Comparison of ENCODE assay signal across 21 cellular contexts in the genomic region with DNA sequence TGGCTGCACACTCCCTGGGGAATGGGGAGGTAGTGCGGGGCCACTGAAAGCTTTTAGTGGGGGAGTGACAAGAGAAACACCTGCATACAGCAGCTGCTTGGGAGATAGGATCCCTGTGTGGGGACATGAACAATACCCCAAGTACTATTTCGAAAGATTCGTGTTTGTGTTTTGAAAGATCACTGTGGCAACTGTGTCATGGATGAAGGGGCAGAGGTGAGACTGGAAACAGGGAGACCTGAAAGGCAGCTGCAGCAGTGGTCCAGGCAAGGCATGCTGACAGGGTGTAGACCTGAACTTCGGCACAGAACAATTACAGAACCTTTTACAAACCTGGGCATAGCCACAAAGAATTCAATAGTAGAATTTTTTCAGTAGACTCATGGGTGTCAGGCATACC. TPM values are rescaled to one million over a fixed set of nuclear protein-coding genes. Genes with fewer than 3 reads are reported as not detected.
DNase-seq lines count a peak whose midpoint lies in the region; TF ChIP-seq lines count a peak whose summit lies in the region.
"Had no signal": no experiment of that assay in that cellular context is flagged by ENCODE, and none has a peak within 500 bp of the region (broad histone marks: within the 10 kb centered on the region; RNA-seq: fewer than 3 reads in every experiment).

No MANE protein-coding gene starts in this region.

- no peak overlapping the region for H4K91ac ChIP-seq in neuronal stem cell (ENCODE audit: low read depth, low read length, poor library complexity)

- no peak overlapping the region for H3K14ac ChIP-seq in neuronal stem cell (ENCODE audit: low read length)

- TF ChIP-seq EP300 in SK-N-SH (IDR thresholded peaks at IDR 0.05; ENCODE audit: borderline replicate concordance in 1 of 2, low read depth in 1 of 2, low read length in 1 of 2) = no peak

- H4K20me1 ChIP-seq in OCI-LY7 (ENCODE audit: insufficient read depth, low read length) (no peaks in the 10 kb centered on the region), SK-N-SH (ENCODE audit: insufficient read depth) (no peaks in the 10 kb centered on the region)

- H3K4me3 ChIP-seq in OCI-LY7 (ENCODE audit: low read depth, low read length, poor library complexity, severe bottlenecking) (peak overlapping the region; percentile 26), neuronal stem cell (ENCODE audit: low read length in 2 of 2) (no peak overlapping the region), SK-N-SH (ENCODE audit: low read depth in 2 of 2, low read length in 1 of 2) (no peak overlapping the region)
- H3K4me3 ChIP-seq: A549; adrenal gland; BLaER1 treated with 17β-estradiol and CSF1 and Interleukin-3, amounts not matched to agents 10 nM and 100 nM; gastrocnemius medialis; sigmoid colon; SJCRH30; upper lobe of right lung had no signal

- no CpG with 5 or more reads among the region's 4 CpGs for WGBS in neuronal stem cell (ENCODE audit: extremely low coverage in 2 of 2, insufficient read length in 2 of 2, insufficient replicate concordance in 1 of 2), 2 donors
- WGBS in SK-N-SH (ENCODE audit: low lambda C conversion rate) = 66% methylated on average over 4 of the region's 4 CpGs

- POLR2A ChIA-PET in OCI-LY7 (lab: Charles Lee) = interaction anchor here (0.6 to 29.0 kb wide), 11 partner anchors 9 to 572 kb away, joined by 3 to 760 read pairs (median 4); a partner anchor contains a TSS
- POLR2A ChIA-PET in GM10248 (lab: Yijun Ruan, JAX) = no interaction called here
- POLR2A ChIA-PET in SK-N-SH (lab: Yijun Ruan, JAX) = no interaction called here

- H2AFZ ChIP-seq in OCI-LY7 (ENCODE audit: low read length) (no peak overlapping the region), neuronal stem cell (ENCODE audit: low read length) (no peak overlapping the region), SK-N-SH (ENCODE audit: low read depth) (no peak overlapping the region)

- DNase-seq in NCI-H187 (lab: John Stamatoyannopoulos, UW) (peak; percentile 10 to 12), NCI-H187 treated with DMSO at 0.1 percent for 48 hours (lab: John Stamatoyannopoulos, UW) (no peak), NCI-H146 treated with DMSO at 0.1 percent for 48 hours (lab: John Stamatoyannopoulos, UW; ENCODE audit: unreplicated experiment) (peak; percentile 55), OCI-LY7 (ENCODE audit: low spot score) (peak; percentile 83), neuronal stem cell (ENCODE audit: low spot score) (no peak), midbrain (lab: John Stamatoyannopoulos, UW) (no peak), GM10248 (ENCODE audit: extremely low spot score) (no peak), SK-N-SH (no peak)
- DNase-seq: activated CD4-positive, CD25-positive, alpha-beta regulatory T cell; activated effector memory CD4-positive, alpha-beta T cell treated with anti-CD3 and anti-CD28 coated beads, Interleukin-2, amount 50 U/mL, for 16 hours; DMS79; gastrocnemius medialis; NCI-H446; occipital lobe; sigmoid colon; SJCRH30; stimulated activated naive CD8-positive, alpha-beta T cell treated with anti-CD3 and anti-CD28 coated beads, Interleukin-15, amount 100 ng/mL, for 72 hours; upper lobe of right lung had no signal

- H3K4ac ChIP-seq in neuronal stem cell (ENCODE audit: low read length) = no peak overlapping the region

- H2BK5ac ChIP-seq in neuronal stem cell (ENCODE audit: low read length) = no peak overlapping the region

- H3K4me1 ChIP-seq in OCI-LY7 (ENCODE audit: insufficient read depth, low read length, poor library complexity, severe bottlenecking) (peaks cover 100% of the 10 kb centered on the region), neuronal stem cell (ENCODE audit: control insufficient read depth in 2 of 2, insufficient read depth in 1 of 2, low read depth in 1 of 2, low read length in 2 of 2) (no peaks in the 10 kb centered on the region), SK-N-SH (ENCODE audit: control insufficient read depth in 1 of 2, insufficient read depth in 2 of 2, low read depth in 1 of 2, low read length in 1 of 2) (peaks cover 0 to 6% of the 10 kb centered on the region in 2 experiments; a peak in 1 of 4 replicates)
- H3K4me1 ChIP-seq: A549, adrenal gland, sigmoid colon, SJCRH30, upper lobe of right lung had no signal

- H3K36me3 ChIP-seq in OCI-LY7 (ENCODE audit: insufficient read depth, low read length) = no peaks in the 10 kb centered on the region
- no peaks in the 10 kb centered on the region for H3K36me3 ChIP-seq in neuronal stem cell (replicated peaks in 1 of 2; ENCODE audit: control insufficient read depth in 2 of 2, insufficient read depth in 2 of 2, low read length in 2 of 2)
- H3K36me3 ChIP-seq in SK-N-SH (replicated peaks in 1 of 2; ENCODE audit: control insufficient read depth in 1 of 2, insufficient read depth in 2 of 2, low read length in 1 of 2) = no peaks in the 10 kb centered on the region
- H3K36me3 ChIP-seq: adrenal gland; BLaER1 treated with 17β-estradiol and CSF1 and Interleukin-3, amounts not matched to agents 10 nM and 100 nM; gastrocnemius medialis; sigmoid colon; SJCRH30; upper lobe of right lung had no signal

- CTCF ChIA-PET in OCI-LY7 (lab: Charles Lee; ENCODE audit: unreplicated experiment) (interaction anchor here (1.0 to 2.8 kb wide), 2 partner anchors 16 to 36 kb away, joined by 3 to 12 read pairs; no protein-coding TSS in a partner anchor), GM10248 (lab: Yijun Ruan, JAX) (interaction anchor here (1.5 to 2.3 kb wide), 3 partner anchors 10 to 120 kb away, joined by 3 to 8 read pairs (median 5); no protein-coding TSS in a partner anchor), SK-N-SH (lab: Yijun Ruan, JAX) (interaction anchor here (0.9 kb wide), 1 partner anchor 11 kb away, joined by 3 read pairs; no protein-coding TSS in a partner anchor)

- H3K9ac ChIP-seq in neuronal stem cell (ENCODE audit: low read depth, low read length, poor library complexity) (no peak overlapping the region), SK-N-SH (no peak overlapping the region)
- H3K9ac ChIP-seq: BLaER1 treated with 17β-estradiol and CSF1 and Interleukin-3, amounts not matched to agents 10 nM and 100 nM had no signal

- peak overlapping the region; percentile 86 for H3K4me2 ChIP-seq in OCI-LY7 (ENCODE audit: low read length)
- H3K4me2 ChIP-seq in neuronal stem cell (ENCODE audit: insufficient read depth, low read length, poor library complexity, severe bottlenecking) = no peak overlapping the region
- H3K4me2 ChIP-seq in SK-N-SH = no peak overlapping the region
- H3K4me2 ChIP-seq: A549; BLaER1 treated with 17β-estradiol and CSF1 and Interleukin-3, amounts not matched to agents 10 nM and 100 nM had no signal

- H2BK120ac ChIP-seq in neuronal stem cell (ENCODE audit: low read depth, low read length) = no peak overlapping the region

- no peak overlapping the region for H3K18ac ChIP-seq in neuronal stem cell (ENCODE audit: low read length)

- H3K27me3 ChIP-seq in neuronal stem cell (ENCODE audit: control insufficient read depth in 3 of 3, insufficient read depth in 3 of 3, low read depth in 1 of 3, low read length in 3 of 3) = peaks cover 0 to 5% (median 0%) of the 10 kb centered on the region in 3 experiments
- H3K27me3 ChIP-seq in SK-N-SH (ENCODE audit: insufficient read depth) = no peaks in the 10 kb centered on the region; the same call in 1 of the 2 replicates
- H3K27me3 ChIP-seq: adrenal gland; BLaER1 treated with 17β-estradiol and CSF1 and Interleukin-3, amounts not matched to agents 10 nM and 100 nM; gastrocnemius medialis; sigmoid colon; SJCRH30; upper lobe of right lung had no signal

- intact Hi-C loops in OCI-LY7 (cut with micrococcal nuclease; ENCODE audit: unreplicated experiment) = loop anchor here (1.0 to 10.0 kb wide), 2 partner anchors 16 to 286 kb away; a partner anchor contains a TSS

- peak overlapping the region; percentile 12 for H2BK15ac ChIP-seq in neuronal stem cell (ENCODE audit: low read length)

- H3K79me2 ChIP-seq in OCI-LY7 (ENCODE audit: insufficient read depth, low read depth, low read length) = no peaks in the 10 kb centered on the region
- H3K79me2 ChIP-seq in SK-N-SH (ENCODE audit: insufficient read depth) = no peaks in the 10 kb centered on the region

- H2AK5ac ChIP-seq in neuronal stem cell (ENCODE audit: low read depth, low read length) = no peak overlapping the region

- no peaks in the 10 kb centered on the region for H3K9me2 ChIP-seq in OCI-LY7 (ENCODE audit: insufficient read depth, low read length)
- H3K9me2 ChIP-seq in SK-N-SH = no peaks in the 10 kb centered on the region

- H3K27ac ChIP-seq in OCI-LY7 (ENCODE audit: low read depth, low read length, poor library complexity, severe bottlenecking) (peak overlapping the region; percentile 70), neuronal stem cell (replicated peaks; ENCODE audit: low read length) (no peak overlapping the region), SK-N-SH (ENCODE audit: low read depth in 2 of 2, low read length in 1 of 2) (no peak overlapping the region)
- H3K27ac ChIP-seq: A549; adrenal gland; BLaER1 treated with 17β-estradiol and CSF1 and Interleukin-3, amounts not matched to agents 10 nM and 100 nM; gastrocnemius medialis; sigmoid colon; SJCRH30; upper lobe of right lung had no signal

- H3K23ac ChIP-seq in neuronal stem cell (ENCODE audit: low read depth, low read length, poor library complexity) = no peak overlapping the region

- TF ChIP-seq RAD21 in SK-N-SH (IDR thresholded peaks at IDR 0.05; ENCODE audit: low read length) = no peak

- TF ChIP-seq CTCF in OCI-LY7 (conservative IDR thresholded peaks at IDR 0.05; ENCODE audit: low read length) = no peak
- no peak for TF ChIP-seq CTCF in GM10248 (IDR thresholded peaks at IDR 0.05; ENCODE audit: control extremely low read depth, extremely low read depth, low read depth, missing control alignments)
- no peak for TF ChIP-seq CTCF in SK-N-SH (IDR thresholded peaks at IDR 0.05)

- H3K9me3 ChIP-seq in OCI-LY7 (ENCODE audit: low read length) (no peaks in the 10 kb centered on the region), neuronal stem cell (replicated peaks in 1 of 2; ENCODE audit: control insufficient read depth in 2 of 2, insufficient read depth in 1 of 2, low read depth in 1 of 2, low read length in 2 of 2) (no peaks in the 10 kb centered on the region), SK-N-SH (no peaks in the 10 kb centered on the region)
- H3K9me3 ChIP-seq: A549; adrenal gland; BLaER1 treated with 17β-estradiol and CSF1 and Interleukin-3, amounts not matched to agents 10 nM and 100 nM; gastrocnemius medialis; sigmoid colon; SJCRH30; upper lobe of right lung had no signal

- BruUV-seq in OCI-LY7 (replicated peaks; lab: Mats Ljungman, UMichigan) = no TSS peak

- H2BK12ac ChIP-seq in neuronal stem cell (ENCODE audit: low read length) = no peak overlapping the region

- no peaks in the 10 kb centered on the region for H3K79me1 ChIP-seq in neuronal stem cell (ENCODE audit: low read depth, low read length)

- H4K8ac ChIP-seq in neuronal stem cell (ENCODE audit: low read depth, low read length) = no peak overlapping the region

- no peaks in the 10 kb centered on the region for H3F3A ChIP-seq in SK-N-SH (replicated peaks; ENCODE audit: insufficient read depth)

TF ChIP-seq in SK-N-SH, 30 proteins besides CTCF, POLR2A, EP300 and RAD21 (continues in another document):
- TF ChIP-seq NFIC (IDR thresholded peaks at IDR 0.05; ENCODE audit: borderline replicate concordance) = no peak

RNA-seq across cellular contexts. Expression of a gene that starts 32.9 kb away (rescaled TPM):
- total RNA-seq in OCI-LY7 (2014; rRNA removed; shearing (Covaris generic)) = 11.6 and 13.3 TPM in 2 replicates
- total RNA-seq in OCI-LY7 (2022) = 26.5 and 31.1 TPM in 2 replicates
- polyA plus RNA-seq in neuronal stem cell (2013, experiment 1 of 2) = 0.24 TPM
- polyA plus RNA-seq in neuronal stem cell (2013, experiment 2 of 2) = 0.22 TPM
- polyA plus RNA-seq in SK-N-SH (2012; rRNA removed) = 0.90 and 1.2 TPM in 2 replicates
- polyA plus RNA-seq in SK-N-SH (2012; cell fraction: cytosol; rRNA removed) = 0.77 and 0.95 TPM in 2 replicates
- polyA plus RNA-seq in SK-N-SH (2012; cell fraction: nucleus; rRNA removed) = 0.53 and 1.2 TPM in 2 replicates

Comparison
In these comparisons a context has a peak if more than half of its experiments do, and no peak if none do; other contexts are left out.
1. DNase-seq: peak in NCI-H187 (2 of 2), NCI-H146 treated with DMSO at 0.1 percent for 48 hours (single experiment) and OCI-LY7 (single experiment); none in NCI-H187 treated with DMSO at 0.1 percent for 48 hours (single experiment), neuronal stem cell (single experiment), midbrain (single experiment), GM10248 (single experiment) and SK-N-SH (single experiment).